In the genomic region with DNA sequence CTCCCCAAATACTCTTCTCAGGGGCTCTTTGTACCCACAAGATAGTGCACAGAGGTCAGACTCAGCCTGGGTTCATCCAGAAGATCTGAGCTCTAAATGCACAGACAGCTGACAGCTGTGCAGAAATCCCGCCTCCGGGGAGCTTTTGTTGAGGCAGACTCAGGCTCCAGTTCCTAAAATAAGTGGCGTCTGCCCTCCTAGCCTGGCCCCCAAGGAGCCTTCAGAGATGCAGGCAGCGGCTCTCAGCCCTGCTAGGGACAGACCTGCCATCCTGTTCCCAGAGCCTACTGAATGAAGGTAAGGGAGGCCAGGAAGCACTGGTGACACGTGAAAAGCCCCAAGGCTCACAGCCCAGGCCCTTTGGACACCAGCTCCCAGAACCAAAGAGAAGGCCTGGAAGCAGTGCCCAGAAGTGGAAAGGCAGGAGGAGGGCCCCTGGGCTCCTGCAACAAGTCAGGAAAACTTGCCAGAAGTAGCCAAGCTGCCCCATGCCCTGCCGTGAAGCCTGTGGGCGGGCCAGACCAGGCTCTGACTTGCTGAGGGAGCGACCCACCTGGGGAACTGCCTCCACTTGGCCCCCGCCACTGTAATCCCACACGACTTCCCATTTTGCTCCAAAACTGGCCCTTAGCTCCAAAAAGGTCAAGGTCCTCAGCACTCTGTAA, we compare ENCODE assay signal across 14 cellular contexts. TPM values are rescaled to one million over a fixed set of nuclear protein-coding genes. Genes with fewer than 3 reads are reported as not detected.
DNase-seq lines count a peak whose midpoint lies in the region; ATAC-seq and TF ChIP-seq lines count a peak whose summit lies in the region.
"Had no signal": no experiment of that assay in that cellular context is flagged by ENCODE, and none has a peak within 500 bp of the region (broad histone marks: within the 10 kb centered on the region; RNA-seq: fewer than 3 reads in every experiment).

No MANE protein-coding gene starts in this region.

- H3K36me3 ChIP-seq in esophagus squamous epithelium (peaks cover 0 to 45% (median 4%) of the 10 kb centered on the region in 3 donors), upper lobe of left lung (peaks cover 2 to 30% (median 13%) of the 10 kb centered on the region in 4 donors), thyroid gland (peaks cover 0 to 3% of the 10 kb centered on the region in 2 donors)

- H3K27ac Mint-ChIP-seq in activated naive CD4-positive, alpha-beta T cell treated with anti-CD3 and anti-CD28 coated beads, Interleukin-2, amount 50 U/mL, for 72 hours: peak overlapping the region; percentile 11 to 65

- H3K9me3 ChIP-seq in esophagus squamous epithelium (no peaks in the 10 kb centered on the region), upper lobe of left lung (no peaks in the 10 kb centered on the region), thyroid gland (no peaks in the 10 kb centered on the region)
- H3K9me3 ChIP-seq: SK-N-SH had no signal

- TF ChIP-seq CTCF in esophagus squamous epithelium (IDR thresholded peaks at IDR 0.05): no peak
- TF ChIP-seq CTCF in omental fat pad (IDR thresholded peaks at IDR 0.05): no peak
- no peak for TF ChIP-seq CTCF in upper lobe of left lung (IDR thresholded peaks at IDR 0.05)
- TF ChIP-seq CTCF in thyroid gland (IDR thresholded peaks at IDR 0.05): no peak

- TF ChIP-seq EP300 in upper lobe of left lung (IDR thresholded peaks at IDR 0.05): no peak

- H3K4me3 ChIP-seq in esophagus squamous epithelium (no peak overlapping the region), upper lobe of left lung (no peak overlapping the region), thyroid gland (replicated peaks in 1 of 3) (no peak overlapping the region)
- H3K4me3 ChIP-seq: smooth muscle cell had no signal

- H3K27me3 ChIP-seq in esophagus squamous epithelium: no peaks in the 10 kb centered on the region
- no peaks in the 10 kb centered on the region for H3K27me3 ChIP-seq in upper lobe of left lung
- H3K27me3 ChIP-seq in thyroid gland: no peaks in the 10 kb centered on the region

- no peak for DNase-seq in activated naive CD4-positive, alpha-beta T cell treated with anti-CD3 and anti-CD28 coated beads, Interleukin-2, amount 50 U/mL, for 72 hours (ENCODE audit: low spot score in 2 of 2)
- no peak for DNase-seq in activated naive CD4-positive, alpha-beta T cell treated with Interleukin-2 at 50 U/mL for 16 hours
- DNase-seq in esophagus squamous epithelium (lab: John Stamatoyannopoulos, UW) (no peak), omental fat pad (ENCODE audit: low spot score) (no peak), upper lobe of left lung (no peak), thyroid gland (no peak), NCI-H524 treated with DMSO at 0.1 percent for 48 hours (lab: John Stamatoyannopoulos, UW) (no peak)
- DNase-seq: cortex of kidney, NCI-H2081 treated with DMSO at 0.1 percent for 48 hours, SK-N-SH, WERI-Rb-1 had no signal

- intact Hi-C loops in esophagus squamous epithelium (cut with DNase I) (no loop called here), thyroid gland (cut with DNase I) (no loop called here)

- ATAC-seq in activated naive CD4-positive, alpha-beta T cell treated with anti-CD3 and anti-CD28 coated beads, Interleukin-2, amount 50 U/mL, for 72 hours: no peak
- ATAC-seq in omental fat pad (ENCODE audit: low FRiP score): peak; percentile 17
- peak in 1 of 2 donors; percentile 4 for ATAC-seq in upper lobe of left lung (ENCODE audit: low FRiP score in 2 of 2)
- no peak for ATAC-seq in GM18520 (IDR thresholded peaks at IDR 0.05; ENCODE audit: unreplicated experiment)

- WGBS in esophagus squamous epithelium, 2 donors: 40% methylated on average over 8 of the region's 10 CpGs; no CpG with 5 or more reads in 1 of the 2 donors
- WGBS in upper lobe of left lung, 2 donors: 76 to 81% methylated on average over 9 to 10 of the region's 10 CpGs
- 84 to 95% methylated on average over 8 to 9 of the region's 10 CpGs for WGBS in thyroid gland, 2 donors

- no peak for TF ChIP-seq POLR2A in esophagus squamous epithelium (IDR thresholded peaks at IDR 0.05)
- TF ChIP-seq POLR2A in upper lobe of left lung (IDR thresholded peaks at IDR 0.05): no peak
- no peak for TF ChIP-seq POLR2A in thyroid gland (IDR thresholded peaks at IDR 0.05)

- H3K4me1 ChIP-seq in esophagus squamous epithelium (peaks cover 24 to 70% (median 38%) of the 10 kb centered on the region in 3 donors), upper lobe of left lung (peaks cover 36 to 75% (median 46%) of the 10 kb centered on the region in 4 donors), thyroid gland (peaks cover 25 to 45% of the 10 kb centered on the region in 2 donors)

- H3K27ac ChIP-seq in esophagus squamous epithelium (peak overlapping the region; percentile 43 to 83 (median 74)), upper lobe of left lung (peak overlapping the region; percentile 41 to 77 (median 71)), thyroid gland (peak overlapping the region in 1 of 3 donors; percentile 7)
- H3K27ac ChIP-seq: KMS-11, WERI-Rb-1 had no signal

- no peaks in the 10 kb centered on the region for H3K36me3 Mint-ChIP-seq in activated naive CD4-positive, alpha-beta T cell treated with anti-CD3 and anti-CD28 coated beads, Interleukin-2, amount 50 U/mL, for 72 hours

- no peaks in the 10 kb centered on the region for H3K9me3 Mint-ChIP-seq in activated naive CD4-positive, alpha-beta T cell treated with anti-CD3 and anti-CD28 coated beads, Interleukin-2, amount 50 U/mL, for 72 hours

RNA-seq across cellular contexts. Expression of a gene that starts 51.1 kb away (rescaled TPM):
- 10 to 100 TPM; 23.3 to 47.3 TPM for total RNA-seq in activated naive CD4-positive, alpha-beta T cell treated with anti-CD3 and anti-CD28 coated beads, Interleukin-2, amount 50 U/mL, for 72 hours
- 10 to 100 TPM; 27.3 to 35.1 (median 30.5) TPM for total RNA-seq in esophagus squamous epithelium
- 100 to 1,000 TPM in 1 of 4 donors, 10 to 100 TPM in 3; 43.0 to 106 (median 50.5) TPM for total RNA-seq in omental fat pad
- total RNA-seq in upper lobe of left lung: 10 to 100 TPM; 25.9 to 60.8 (median 41.9) TPM
- 100 to 1,000 TPM in 2 of 4 donors, 10 to 100 TPM in 2; 82.3 to 106 (median 94.2) TPM for total RNA-seq in thyroid gland
